Comparison of ENCODE assay signal across 25 cellular contexts in genomic region chr6:45882671-45883070, GRCh38.
"Had no signal": no experiment of that assay in that cellular context is flagged by ENCODE, and none has a peak within 500 bp of the region (broad histone marks: within the 10 kb centered on the region; RNA-seq: fewer than 3 reads in every experiment).

No MANE protein-coding gene starts in this region.

- H3K9me3 Mint-ChIP-seq: natural killer cell; neural crest cell; stimulated activated effector memory CD8-positive, alpha-beta T cell treated with anti-CD3 and anti-CD28 coated beads, Interleukin-12 subunit alpha, Interleukin-12 subunit beta, amount 100 ng/mL, for 72 hours had no signal

- H3K27me3 ChIP-seq: neutrophil, pancreas, right lobe of liver, sigmoid colon, thyroid gland, tibial nerve, upper lobe of left lung, vagina had no signal

- DNase-seq: natural killer cell; nephron progenitor cell; nucleus accumbens; pancreas; right cardiac atrium; right lobe of liver; sigmoid colon; small intestine; stimulated activated CD4-positive, alpha-beta T cell treated with anti-CD3 and anti-CD28 coated beads, Interleukin-15, amount 100 ng/mL, for 24 hours; stimulated activated CD4-positive, alpha-beta T cell treated with anti-CD3 and anti-CD28 coated beads, Interleukin-2, amount 100 ng/mL, for 24 hours; stimulated activated CD4-positive, alpha-beta T cell treated with anti-CD3 and anti-CD28 coated beads, Interleukin-2, amount 100 ng/mL, for 48 hours; stimulated activated CD4-positive, alpha-beta T cell treated with anti-CD3 and anti-CD28 coated beads, Interleukin-4, amount 100 ng/mL, for 24 hours; stimulated activated naive B cell treated with anti-CD40 and anti-IgM and Interleukin-4, amounts not matched to agents 10 μg/mL and 1 μg/mL and 100 μg/mL, for 72 hours; stimulated activated naive CD4-positive, alpha-beta T cell treated with Interleukin-2 at 50 U/mL for 16 hours; stomach; thyroid gland; upper lobe of left lung had no signal

- H3K27ac Mint-ChIP-seq: natural killer cell; nephron progenitor cell; stimulated activated effector memory CD8-positive, alpha-beta T cell treated with anti-CD3 and anti-CD28 coated beads, Interleukin-12 subunit alpha, Interleukin-12 subunit beta, amount 100 ng/mL, for 72 hours; stimulated activated naive B cell treated with anti-CD40 and anti-IgM and Interleukin-4, amounts not matched to agents 10 μg/mL and 1 μg/mL and 100 μg/mL, for 72 hours; stimulated activated naive CD8-positive, alpha-beta T cell treated with anti-CD3 and anti-CD28 coated beads, Interleukin-15, Interleukin-2, amounts not matched to agents 100 ng/mL and 50 ng/mL, for 24 hours had no signal

- H3K4me3 Mint-ChIP-seq: natural killer cell; nephron progenitor cell; neural crest cell; stimulated activated effector memory CD8-positive, alpha-beta T cell treated with anti-CD3 and anti-CD28 coated beads, Interleukin-12 subunit alpha, Interleukin-12 subunit beta, amount 100 ng/mL, for 72 hours; stimulated activated naive B cell treated with anti-CD40 and anti-IgM and Interleukin-4, amounts not matched to agents 10 μg/mL and 1 μg/mL and 100 μg/mL, for 72 hours; stimulated activated naive CD8-positive, alpha-beta T cell treated with anti-CD3 and anti-CD28 coated beads, Interleukin-15, Interleukin-2, amounts not matched to agents 100 ng/mL and 50 ng/mL, for 24 hours had no signal

- H3K9me3 ChIP-seq: neutrophil, pancreas, prostate gland, right lobe of liver, sigmoid colon, stomach, thoracic aorta, thyroid gland, tibial nerve, upper lobe of left lung, vagina had no signal

- H3K36me3 ChIP-seq: neutrophil, pancreas, prostate gland, right lobe of liver, sigmoid colon, stomach, thoracic aorta, thyroid gland, tibial nerve, upper lobe of left lung, vagina had no signal

- H3K36me3 Mint-ChIP-seq: natural killer cell; stimulated activated effector memory CD8-positive, alpha-beta T cell treated with anti-CD3 and anti-CD28 coated beads, Interleukin-12 subunit alpha, Interleukin-12 subunit beta, amount 100 ng/mL, for 72 hours; stimulated activated naive B cell treated with anti-CD40 and anti-IgM and Interleukin-4, amounts not matched to agents 10 μg/mL and 1 μg/mL and 100 μg/mL, for 72 hours had no signal

- H3K4me1 Mint-ChIP-seq: stimulated activated effector memory CD8-positive, alpha-beta T cell treated with anti-CD3 and anti-CD28 coated beads, Interleukin-12 subunit alpha, Interleukin-12 subunit beta, amount 100 ng/mL, for 72 hours had no signal

- H3K4me1 ChIP-seq: pancreas, prostate gland, right lobe of liver, thyroid gland had no signal

- H3K4me3 ChIP-seq: pancreas, prostate gland, right lobe of liver, sigmoid colon, stomach, thoracic aorta, thyroid gland, tibial nerve, upper lobe of left lung, vagina had no signal
